In genomic region chr1:42930178-42931107, GRCh38 we compare ENCODE assay signal across 10 cellular contexts. TPM values are rescaled to one million over a fixed set of nuclear protein-coding genes. Genes with fewer than 3 reads are reported as not detected.
DNase-seq lines count a peak whose midpoint lies in the region; ATAC-seq and TF ChIP-seq lines count a peak whose summit lies in the region.
"Had no signal": no experiment of that assay in that cellular context is flagged by ENCODE, and none has a peak within 500 bp of the region (broad histone marks: within the 10 kb centered on the region; RNA-seq: fewer than 3 reads in every experiment).

No MANE protein-coding gene starts in this region.

- peak overlapping the region; percentile 96 for H3K27ac Mint-ChIP-seq in activated naive CD4-positive, alpha-beta T cell treated with anti-CD3 and anti-CD28 coated beads, Interleukin-2, amount 50 U/mL, for 24 hours
- H3K27ac Mint-ChIP-seq in T-helper 17 cell = peak overlapping the region; percentile 95

- peaks cover 12% of the 10 kb centered on the region for H3K36me3 Mint-ChIP-seq in activated naive CD4-positive, alpha-beta T cell treated with anti-CD3 and anti-CD28 coated beads, Interleukin-2, amount 50 U/mL, for 24 hours
- peaks cover 10% of the 10 kb centered on the region for H3K36me3 Mint-ChIP-seq in T-helper 17 cell (ENCODE audit: low read depth)

- intact Hi-C loops in lower leg skin (cut with DNase I; ENCODE audit: low total_unique reads) = loop anchor here (5.0 kb wide), 1 partner anchor 142 kb away; no protein-coding TSS in a partner anchor

- H3K27me3 Mint-ChIP-seq in activated naive CD4-positive, alpha-beta T cell treated with anti-CD3 and anti-CD28 coated beads, Interleukin-2, amount 50 U/mL, for 24 hours = no peaks in the 10 kb centered on the region
- H3K27me3 Mint-ChIP-seq in T-helper 17 cell = no peaks in the 10 kb centered on the region

- no peak for TF ChIP-seq POLR2A in lower leg skin (IDR thresholded peaks at IDR 0.05)

- peak overlapping the region; percentile 60 for H3K4me3 Mint-ChIP-seq in activated naive CD4-positive, alpha-beta T cell treated with anti-CD3 and anti-CD28 coated beads, Interleukin-2, amount 50 U/mL, for 24 hours
- peak overlapping the region; percentile 88 for H3K4me3 Mint-ChIP-seq in T-helper 17 cell

- no peak overlapping the region for H3K4me3 ChIP-seq in lower leg skin (ENCODE audit: low read depth, poor library complexity, severe bottlenecking)
- H3K4me3 ChIP-seq: gastrocnemius medialis had no signal

- no peaks in the 10 kb centered on the region for H3K9me3 Mint-ChIP-seq in activated naive CD4-positive, alpha-beta T cell treated with anti-CD3 and anti-CD28 coated beads, Interleukin-2, amount 50 U/mL, for 24 hours

- no peaks in the 10 kb centered on the region for H3K9me3 ChIP-seq in T-helper 17 cell (ENCODE audit: control insufficient read depth, low read length, poor library complexity, severe bottlenecking)
- H3K9me3 ChIP-seq: gastrocnemius medialis had no signal

- no peak for TF ChIP-seq CTCF in lower leg skin (IDR thresholded peaks at IDR 0.05)

- peak overlapping the region; percentile 32 for H3K27ac ChIP-seq in substantia nigra (ENCODE audit: low read depth, low read length, poor library complexity, severe bottlenecking)
- H3K27ac ChIP-seq: gastrocnemius medialis had no signal

- ATAC-seq in T-helper 17 cell (no peak), GM19023 (IDR thresholded peaks at IDR 0.05; ENCODE audit: unreplicated experiment) (no peak), GM19035 (IDR thresholded peaks at IDR 0.05; ENCODE audit: unreplicated experiment) (no peak)
- ATAC-seq: gastrocnemius medialis had no signal

- peaks cover 65% of the 10 kb centered on the region for H3K4me1 Mint-ChIP-seq in activated naive CD4-positive, alpha-beta T cell treated with anti-CD3 and anti-CD28 coated beads, Interleukin-2, amount 50 U/mL, for 24 hours
- H3K4me1 Mint-ChIP-seq in T-helper 17 cell = peaks cover 55% of the 10 kb centered on the region

- DNase-seq in activated naive CD4-positive, alpha-beta T cell treated with anti-CD3 and anti-CD28 coated beads, Interleukin-2, amount 50 U/mL, for 16 hours = no peak
- DNase-seq in T-helper 17 cell (no peak), lower leg skin (ENCODE audit: low spot score in 2 of 2) (peak; percentile 15 to 82), substantia nigra (lab: John Stamatoyannopoulos, UW) (no peak), NCI-H1092 treated with DMSO at 0.1 percent for 48 hours (lab: John Stamatoyannopoulos, UW) (no peak)
- DNase-seq: gastrocnemius medialis, NCI-H774 had no signal

- 87 to 89% methylated on average over 24 to 25 of the region's 25 CpGs for WGBS in lower leg skin, 2 donors

RNA-seq across cellular contexts. Expression of gene SLC2A1, which starts 28.2 kb away (rescaled TPM):
- total RNA-seq in T-helper 17 cell = 10 to 100 TPM; 63.7 to 79.0 TPM
- 1,000 to 10,000 TPM in 2 of 4 donors, 100 to 1,000 TPM in 2; 488 to 2,308 (median 910) TPM for total RNA-seq in lower leg skin

Comparison
In these comparisons a context has a peak if more than half of its experiments do, and no peak if none do; other contexts are left out.
1. DNase-seq: peak in lower leg skin (2 of 2); none in activated naive CD4-positive, alpha-beta T cell treated with anti-CD3 and anti-CD28 coated beads, Interleukin-2, amount 50 U/mL, for 16 hours (single experiment), T-helper 17 cell (0 of 3), substantia nigra (0 of 49) and NCI-H1092 treated with DMSO at 0.1 percent for 48 hours (single experiment).
2. RNA of gene SLC2A1, which starts 28.2 kb away (total RNA-seq): 488 to 2,308 TPM in lower leg skin; 63.7 to 79.0 TPM in T-helper 17 cell; every median in the first group is over 4 times any median in the second.